ENCODE assay signal across 1 cellular context in genomic region chr19:3108775-3109174, GRCh38.
A peak's percentile ranks its signal among the peaks of the same experiment; 100 is the strongest.
TF ChIP-seq lines count a peak whose summit lies in the region.

No MANE protein-coding gene starts in this region.

TF ChIP-seq in HepG2, 621 proteins besides CTCF, POLR2A, EP300 and RAD21 (continued from another document and continues in another):
- TF ChIP-seq, protein P1, sequence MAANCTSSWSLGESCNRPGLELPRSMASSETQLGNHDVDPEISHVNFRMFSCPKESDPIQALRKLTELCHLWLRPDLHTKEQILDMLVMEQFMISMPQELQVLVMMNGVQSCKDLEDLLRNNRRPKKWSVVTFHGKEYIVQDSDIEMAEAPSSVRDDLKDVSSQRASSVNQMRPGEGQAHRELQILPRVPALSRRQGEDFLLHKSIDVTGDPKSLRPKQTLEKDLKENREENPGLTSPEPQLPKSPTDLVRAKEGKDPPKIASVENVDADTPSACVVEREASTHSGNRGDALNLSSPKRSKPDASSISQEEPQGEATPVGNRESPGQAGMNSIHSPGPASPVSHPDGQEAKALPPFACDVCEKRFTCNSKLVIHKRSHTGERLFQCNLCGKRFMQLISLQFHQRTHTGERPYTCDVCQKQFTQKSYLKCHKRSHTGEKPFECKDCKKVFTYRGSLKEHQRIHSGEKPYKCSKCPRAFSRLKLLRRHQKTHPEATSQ (CRISPR knock-in tag; IDR thresholded peaks at IDR 0.05; ENCODE audit: borderline replicate concordance): no peak
- TF ChIP-seq XRCC5 (optimal IDR thresholded peaks at IDR 0.05; ENCODE audit: low read length): peak; percentile 43
- TF ChIP-seq ZNF264 (CRISPR knock-in tag; IDR thresholded peaks at IDR 0.05): no peak
- no peak for TF ChIP-seq IRX3 (CRISPR knock-in tag; IDR thresholded peaks at IDR 0.05; ENCODE audit: borderline replicate concordance, low read depth)
- 0 out of 2 replicates have a peak, but pooled peaks have one; percentile 25 for TF ChIP-seq SAP130 (CRISPR knock-in tag; IDR thresholded peaks at IDR 0.05; ENCODE audit: low read depth)
- peak; percentile 39; the same call in 1 of the 2 replicates for TF ChIP-seq KDM2A (CRISPR knock-in tag; IDR thresholded peaks at IDR 0.05; ENCODE audit: borderline replicate concordance, low read depth)
- TF ChIP-seq, protein P2, sequence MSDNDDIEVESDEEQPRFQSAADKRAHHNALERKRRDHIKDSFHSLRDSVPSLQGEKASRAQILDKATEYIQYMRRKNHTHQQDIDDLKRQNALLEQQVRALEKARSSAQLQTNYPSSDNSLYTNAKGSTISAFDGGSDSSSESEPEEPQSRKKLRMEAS (IDR thresholded peaks at IDR 0.05): peak; percentile 77
- TF ChIP-seq RAD51 (IDR thresholded peaks at IDR 0.05; ENCODE audit: borderline replicate concordance): no peak
- TF ChIP-seq ZFP91 (CRISPR knock-in tag; IDR thresholded peaks at IDR 0.05; ENCODE audit: borderline replicate concordance): peak; percentile 28; the same call in 1 of the 2 replicates
- TF ChIP-seq MTA1 (CRISPR knock-in tag; IDR thresholded peaks at IDR 0.05; ENCODE audit: borderline replicate concordance): peak; percentile 25; the same call in 1 of the 2 replicates
- TF ChIP-seq, protein P3, sequence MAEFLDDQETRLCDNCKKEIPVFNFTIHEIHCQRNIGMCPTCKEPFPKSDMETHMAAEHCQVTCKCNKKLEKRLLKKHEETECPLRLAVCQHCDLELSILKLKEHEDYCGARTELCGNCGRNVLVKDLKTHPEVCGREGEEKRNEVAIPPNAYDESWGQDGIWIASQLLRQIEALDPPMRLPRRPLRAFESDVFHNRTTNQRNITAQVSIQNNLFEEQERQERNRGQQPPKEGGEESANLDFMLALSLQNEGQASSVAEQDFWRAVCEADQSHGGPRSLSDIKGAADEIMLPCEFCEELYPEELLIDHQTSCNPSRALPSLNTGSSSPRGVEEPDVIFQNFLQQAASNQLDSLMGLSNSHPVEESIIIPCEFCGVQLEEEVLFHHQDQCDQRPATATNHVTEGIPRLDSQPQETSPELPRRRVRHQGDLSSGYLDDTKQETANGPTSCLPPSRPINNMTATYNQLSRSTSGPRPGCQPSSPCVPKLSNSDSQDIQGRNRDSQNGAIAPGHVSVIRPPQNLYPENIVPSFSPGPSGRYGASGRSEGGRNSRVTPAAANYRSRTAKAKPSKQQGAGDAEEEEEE (CRISPR knock-in tag; IDR thresholded peaks at IDR 0.05; ENCODE audit: borderline replicate concordance): no peak
- no peak for TF ChIP-seq ZSCAN21 (CRISPR knock-in tag; IDR thresholded peaks at IDR 0.05; ENCODE audit: borderline replicate concordance)
- TF ChIP-seq EED (CRISPR knock-in tag; IDR thresholded peaks at IDR 0.05): no peak
- TF ChIP-seq KLF9 (CRISPR knock-in tag; IDR thresholded peaks at IDR 0.05; ENCODE audit: low read depth): no peak
- TF ChIP-seq ZNF260 (CRISPR knock-in tag; IDR thresholded peaks at IDR 0.05; ENCODE audit: borderline replicate concordance, low read depth): no peak
- TF ChIP-seq DMAP1 (CRISPR knock-in tag; IDR thresholded peaks at IDR 0.05): 0 out of 2 replicates have a peak, but pooled peaks have one; percentile 25
- peak; percentile 52; the same call in 1 of the 2 replicates for TF ChIP-seq ZBTB33 (CRISPR knock-in tag; IDR thresholded peaks at IDR 0.05)
- TF ChIP-seq, protein P4, sequence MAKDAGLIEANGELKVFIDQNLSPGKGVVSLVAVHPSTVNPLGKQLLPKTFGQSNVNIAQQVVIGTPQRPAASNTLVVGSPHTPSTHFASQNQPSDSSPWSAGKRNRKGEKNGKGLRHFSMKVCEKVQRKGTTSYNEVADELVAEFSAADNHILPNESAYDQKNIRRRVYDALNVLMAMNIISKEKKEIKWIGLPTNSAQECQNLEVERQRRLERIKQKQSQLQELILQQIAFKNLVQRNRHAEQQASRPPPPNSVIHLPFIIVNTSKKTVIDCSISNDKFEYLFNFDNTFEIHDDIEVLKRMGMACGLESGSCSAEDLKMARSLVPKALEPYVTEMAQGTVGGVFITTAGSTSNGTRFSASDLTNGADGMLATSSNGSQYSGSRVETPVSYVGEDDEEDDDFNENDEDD (CRISPR knock-in tag; IDR thresholded peaks at IDR 0.05; ENCODE audit: borderline replicate concordance): 0 out of 2 replicates have a peak, but pooled peaks have one; percentile 19
- TF ChIP-seq ZNF687 (CRISPR knock-in tag; IDR thresholded peaks at IDR 0.05): peak; percentile 59
- TF ChIP-seq ZFX (CRISPR knock-in tag; IDR thresholded peaks at IDR 0.05; ENCODE audit: low read depth): peak; percentile 32; the same call in 1 of the 2 replicates
- peak; percentile 32; the same call in 1 of the 2 replicates for TF ChIP-seq SRY (CRISPR knock-in tag; IDR thresholded peaks at IDR 0.05)
- no peak for TF ChIP-seq ELF3 (CRISPR knock-in tag; IDR thresholded peaks at IDR 0.05)
- TF ChIP-seq HMGXB4 (CRISPR knock-in tag; IDR thresholded peaks at IDR 0.05; ENCODE audit: borderline replicate concordance in 1 of 2, low read depth in 1 of 2): 0 out of 4 replicates have a peak, but pooled peaks of 1 of the 2 experiments have one; percentile 35
- TF ChIP-seq, protein P5, sequence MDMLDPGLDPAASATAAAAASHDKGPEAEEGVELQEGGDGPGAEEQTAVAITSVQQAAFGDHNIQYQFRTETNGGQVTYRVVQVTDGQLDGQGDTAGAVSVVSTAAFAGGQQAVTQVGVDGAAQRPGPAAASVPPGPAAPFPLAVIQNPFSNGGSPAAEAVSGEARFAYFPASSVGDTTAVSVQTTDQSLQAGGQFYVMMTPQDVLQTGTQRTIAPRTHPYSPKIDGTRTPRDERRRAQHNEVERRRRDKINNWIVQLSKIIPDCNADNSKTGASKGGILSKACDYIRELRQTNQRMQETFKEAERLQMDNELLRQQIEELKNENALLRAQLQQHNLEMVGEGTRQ (IDR thresholded peaks at IDR 0.05; ENCODE audit: low read depth, low read length): peak; percentile 40; the same call in 1 of the 2 replicates
- TF ChIP-seq, protein P5 (CRISPR knock-in tag; IDR thresholded peaks at IDR 0.05; ENCODE audit: borderline replicate concordance): no peak; the same call in 1 of the 2 replicates
- peak; percentile 19 for TF ChIP-seq TEAD3 (CRISPR knock-in tag; optimal IDR thresholded peaks at IDR 0.05; ENCODE audit: borderline replicate concordance)
